Comparison of ENCODE assay signal across 1 cellular context in genomic region chr6:37667050-37667814, GRCh38.
TF ChIP-seq lines count a peak whose summit lies in the region.

No MANE protein-coding gene starts in this region.

TF ChIP-seq in SK-N-SH treated with all-trans-retinoic acid at 6 μM for 48 hours, 23 proteins besides CTCF, POLR2A, EP300 and RAD21 (continued from another document):
- TF ChIP-seq TSHZ2 (CRISPR knock-in tag; IDR thresholded peaks at IDR 0.05): no peak
